ENCODE assay signal across 22 cellular contexts in genomic region chr20:17928211-17928611, GRCh38. TPM values are rescaled to one million over a fixed set of nuclear protein-coding genes. Genes with fewer than 3 reads are reported as not detected.
DNase-seq lines count a peak whose midpoint lies in the region; ATAC-seq and TF ChIP-seq lines count a peak whose summit lies in the region.
"Had no signal": no experiment of that assay in that cellular context is flagged by ENCODE, and none has a peak within 500 bp of the region (broad histone marks: within the 10 kb centered on the region; RNA-seq: fewer than 3 reads in every experiment).

No MANE protein-coding gene starts in this region.

- no peak overlapping the region for H3K27ac Mint-ChIP-seq in activated CD4-positive, alpha-beta memory T cell treated with anti-CD3 and anti-CD28 coated beads, Interleukin-2, amount 10 ng/mL, durations not matched to agents 7 days and 5 days
- H3K27ac Mint-ChIP-seq: activated CD4-positive, alpha-beta T cell treated with anti-CD3 and anti-CD28 coated beads, Interleukin-2, amount 10 ng/mL, durations not matched to agents 7 days and 5 days; activated naive CD8-positive, alpha-beta T cell treated with anti-CD3 and anti-CD28 coated beads, Interleukin-2, amount 50 U/mL, for 24 hours; naive B cell had no signal

- peak overlapping the region; percentile 26 to 47 for H3K27ac ChIP-seq in ascending aorta
- H3K27ac ChIP-seq in trophoblast cell (ENCODE audit: low read depth, low read length), result no peak overlapping the region
- H3K27ac ChIP-seq in upper lobe of left lung, result peak overlapping the region in 3 of 4 donors; percentile 59 to 72 (median 68)
- H3K27ac ChIP-seq: cardiac muscle cell, dorsolateral prefrontal cortex, ovary had no signal

- H2BK12ac ChIP-seq in trophoblast cell (ENCODE audit: low read length), result no peak overlapping the region

- H3K36me3 ChIP-seq in ascending aorta, result no peaks in the 10 kb centered on the region
- H3K36me3 ChIP-seq in trophoblast cell (ENCODE audit: control insufficient read depth in 1 of 2, insufficient read depth in 2 of 2, low read length in 2 of 2), result no peaks in the 10 kb centered on the region
- no peaks in the 10 kb centered on the region for H3K36me3 ChIP-seq in upper lobe of left lung
- H3K36me3 ChIP-seq: cardiac muscle cell, ovary had no signal

- no peak overlapping the region for H3K4me2 ChIP-seq in trophoblast cell (ENCODE audit: low read length)

- DNase-seq in ascending aorta (ENCODE audit: low spot score in 2 of 2), result peak in 1 of 2 donors; percentile 71
- DNase-seq in left ventricle myocardium superior, result no peak
- peak; percentile 94 to 95 for DNase-seq in trophoblast cell
- no peak for DNase-seq in upper lobe of left lung
- no peak for DNase-seq in activated CD4-positive, alpha-beta memory T cell treated with anti-CD3 and anti-CD28 coated beads, Interleukin-2, amount 10 ng/mL, durations not matched to agents 7 days and 5 days
- no peak for DNase-seq in NCI-H2196 (lab: John Stamatoyannopoulos, UW; ENCODE audit: unreplicated experiment)
- DNase-seq: activated CD4-positive, alpha-beta T cell treated with anti-CD3 and anti-CD28 coated beads, Interleukin-2, amount 10 ng/mL, durations not matched to agents 7 days and 5 days; activated CD8-positive, alpha-beta memory T cell treated with anti-CD3 and anti-CD28 coated beads, Interleukin-2, amount 50 U/mL, for 48 hours; activated effector memory CD4-positive, alpha-beta T cell treated with Interleukin-2 at 50 U/mL for 16 hours; activated naive CD8-positive, alpha-beta T cell treated with anti-CD3 and anti-CD28 coated beads, Interleukin-2, amount 50 U/mL, for 24 hours; AML-193; dorsolateral prefrontal cortex; EL; erythroblast; glutamatergic neuron; naive B cell; NCI-H1105; NCI-H2107; ovary; SHP77 had no signal

- no peak for TF ChIP-seq CTCF in ascending aorta (IDR thresholded peaks at IDR 0.05)
- TF ChIP-seq CTCF in upper lobe of left lung (IDR thresholded peaks at IDR 0.05), result no peak

- intact Hi-C loops in ascending aorta (cut with DNase I) (no loop called here), left ventricle myocardium superior (cut with micrococcal nuclease) (no loop called here)

- H3K9me3 ChIP-seq in ascending aorta, result no peaks in the 10 kb centered on the region
- peaks cover 3% of the 10 kb centered on the region for H3K9me3 ChIP-seq in trophoblast cell (ENCODE audit: insufficient read depth, low read depth, low read length)
- peaks cover 0 to 4% (median 2%) of the 10 kb centered on the region in 4 donors for H3K9me3 ChIP-seq in upper lobe of left lung
- H3K9me3 ChIP-seq: ovary had no signal

- CTCF ChIA-PET in activated CD4-positive, alpha-beta memory T cell treated with anti-CD3 and anti-CD28 coated beads, Interleukin-2, amount 10 ng/mL, durations not matched to agents 7 days and 5 days (lab: Charles Lee), result no interaction called here

- H3K14ac ChIP-seq in trophoblast cell (ENCODE audit: low read length), result no peak overlapping the region

- no peak overlapping the region for H3K18ac ChIP-seq in trophoblast cell (ENCODE audit: low read length)

- H3K9me3 Mint-ChIP-seq in activated CD4-positive, alpha-beta memory T cell treated with anti-CD3 and anti-CD28 coated beads, Interleukin-2, amount 10 ng/mL, durations not matched to agents 7 days and 5 days, result no peaks in the 10 kb centered on the region
- H3K9me3 Mint-ChIP-seq: activated CD4-positive, alpha-beta T cell treated with anti-CD3 and anti-CD28 coated beads, Interleukin-2, amount 10 ng/mL, durations not matched to agents 7 days and 5 days had no signal

- H3K9ac ChIP-seq in trophoblast cell (ENCODE audit: low read length), result no peak overlapping the region

- TF ChIP-seq POLR2A in upper lobe of left lung (IDR thresholded peaks at IDR 0.05), result no peak

- no peak overlapping the region for H2BK5ac ChIP-seq in trophoblast cell (ENCODE audit: low read depth, low read length, poor library complexity)

- H3K4me3 Mint-ChIP-seq in activated CD4-positive, alpha-beta memory T cell treated with anti-CD3 and anti-CD28 coated beads, Interleukin-2, amount 10 ng/mL, durations not matched to agents 7 days and 5 days, result no peak overlapping the region
- H3K4me3 Mint-ChIP-seq: activated CD4-positive, alpha-beta T cell treated with anti-CD3 and anti-CD28 coated beads, Interleukin-2, amount 10 ng/mL, durations not matched to agents 7 days and 5 days; activated naive CD8-positive, alpha-beta T cell treated with anti-CD3 and anti-CD28 coated beads, Interleukin-2, amount 50 U/mL, for 24 hours; naive B cell had no signal

- H3K79me1 ChIP-seq in trophoblast cell (ENCODE audit: low read length), result peaks cover 3% of the 10 kb centered on the region

- H3K23ac ChIP-seq in trophoblast cell (ENCODE audit: low read length), result no peak overlapping the region

- WGBS in trophoblast cell (ENCODE audit: extremely low coverage, insufficient coverage, insufficient read length), result no CpG with 5 or more reads among the region's 7 CpGs
- WGBS in upper lobe of left lung, 2 donors, result 78 to 80% methylated on average over 6 to 7 of the region's 7 CpGs

- H4K12ac ChIP-seq in trophoblast cell (ENCODE audit: low read depth, low read length), result no peak overlapping the region

- H3K79me2 ChIP-seq in trophoblast cell (ENCODE audit: control insufficient read depth, insufficient read depth, low read length, poor library complexity), result no peaks in the 10 kb centered on the region

- peak; percentile 82 for ATAC-seq in left ventricle myocardium superior
- peak in 1 of 2 donors; percentile 83 for ATAC-seq in upper lobe of left lung (ENCODE audit: low FRiP score in 2 of 2)
- ATAC-seq in GM21360 (IDR thresholded peaks at IDR 0.05; ENCODE audit: unreplicated experiment), result no peak
- ATAC-seq: activated naive CD8-positive, alpha-beta T cell treated with anti-CD3 and anti-CD28 coated beads, Interleukin-2, amount 50 U/mL, for 24 hours had no signal

- H3K27me3 ChIP-seq in ascending aorta (no peaks in the 10 kb centered on the region), trophoblast cell (ENCODE audit: insufficient read depth, low read length) (peaks cover 2% of the 10 kb centered on the region), upper lobe of left lung (no peaks in the 10 kb centered on the region)
- H3K27me3 ChIP-seq: cardiac muscle cell, ovary had no signal

- no peak overlapping the region for H3K4ac ChIP-seq in trophoblast cell (ENCODE audit: low read depth, low read length)

- H2AK5ac ChIP-seq in trophoblast cell (ENCODE audit: low read length), result no peak overlapping the region

- H2AFZ ChIP-seq in trophoblast cell (ENCODE audit: insufficient read depth, low read length, poor library complexity), result no peak overlapping the region

- no peak overlapping the region for H3K4me3 ChIP-seq in ascending aorta
- no peak overlapping the region for H3K4me3 ChIP-seq in trophoblast cell (ENCODE audit: low read depth, low read length)
- no peak overlapping the region for H3K4me3 ChIP-seq in upper lobe of left lung
- H3K4me3 ChIP-seq: cardiac muscle cell, dorsolateral prefrontal cortex, ovary had no signal

- H3K36me3 Mint-ChIP-seq in activated CD4-positive, alpha-beta memory T cell treated with anti-CD3 and anti-CD28 coated beads, Interleukin-2, amount 10 ng/mL, durations not matched to agents 7 days and 5 days (ENCODE audit: low read depth), result no peaks in the 10 kb centered on the region

- no peak overlapping the region for H4K91ac ChIP-seq in trophoblast cell (ENCODE audit: low read depth, low read length)

- H3K4me1 ChIP-seq in ascending aorta (peaks cover 0 to 7% of the 10 kb centered on the region in 2 donors), trophoblast cell (ENCODE audit: control insufficient read depth in 1 of 2, insufficient read depth in 2 of 2, low read length in 2 of 2) (peaks cover 11 to 15% of the 10 kb centered on the region in 2 experiments), upper lobe of left lung (peaks cover 0 to 20% (median 12%) of the 10 kb centered on the region in 4 donors)

- POLR2A ChIA-PET in activated CD4-positive, alpha-beta memory T cell treated with anti-CD3 and anti-CD28 coated beads, Interleukin-2, amount 10 ng/mL, durations not matched to agents 7 days and 5 days (lab: Charles Lee), result no interaction called here

- no peaks in the 10 kb centered on the region for H3K4me1 Mint-ChIP-seq in activated CD4-positive, alpha-beta memory T cell treated with anti-CD3 and anti-CD28 coated beads, Interleukin-2, amount 10 ng/mL, durations not matched to agents 7 days and 5 days
- H3K4me1 Mint-ChIP-seq: activated CD4-positive, alpha-beta T cell treated with anti-CD3 and anti-CD28 coated beads, Interleukin-2, amount 10 ng/mL, durations not matched to agents 7 days and 5 days; activated naive CD8-positive, alpha-beta T cell treated with anti-CD3 and anti-CD28 coated beads, Interleukin-2, amount 50 U/mL, for 24 hours had no signal

- peaks cover 16% of the 10 kb centered on the region for H3K27me3 Mint-ChIP-seq in activated CD4-positive, alpha-beta memory T cell treated with anti-CD3 and anti-CD28 coated beads, Interleukin-2, amount 10 ng/mL, durations not matched to agents 7 days and 5 days

- H4K8ac ChIP-seq in trophoblast cell (ENCODE audit: low read depth, low read length), result no peak overlapping the region

- no peak overlapping the region for H2BK120ac ChIP-seq in trophoblast cell (ENCODE audit: insufficient read depth, low read length, poor library complexity)

- no peak for TF ChIP-seq EP300 in upper lobe of left lung (IDR thresholded peaks at IDR 0.05)

RNA-seq across cellular contexts. Expression of gene SNX5, which starts 40.4 kb away (rescaled TPM):
- total RNA-seq in ascending aorta, result 32.7 TPM
- total RNA-seq in left ventricle myocardium superior, result 40.4 TPM
- 333 and 360 TPM in 2 replicates for polyA plus RNA-seq in trophoblast cell (2013)
- total RNA-seq in upper lobe of left lung, result 100 to 1,000 TPM in 4 of 6 donors, 10 to 100 TPM in 2; 72.0 to 177 (median 111) TPM
- total RNA-seq in activated CD4-positive, alpha-beta memory T cell treated with anti-CD3 and anti-CD28 coated beads, Interleukin-2, amount 10 ng/mL, durations not matched to agents 7 days and 5 days, result 100 to 1,000 TPM; 236 to 250 TPM

RNA-seq across cellular contexts. Expression of gene MGME1, which starts 40.6 kb away (rescaled TPM):
- 0.85 TPM for total RNA-seq in ascending aorta
- total RNA-seq in left ventricle myocardium superior, result 13.9 TPM
- polyA plus RNA-seq in trophoblast cell (2013), result 20.7 and 21.8 TPM in 2 replicates
- 10 to 100 TPM in 5 of 6 donors, 1 to 10 TPM in 1; 9.4 to 22.0 (median 13.3) TPM for total RNA-seq in upper lobe of left lung
- 10 to 100 TPM; 53.9 to 56.7 TPM for total RNA-seq in activated CD4-positive, alpha-beta memory T cell treated with anti-CD3 and anti-CD28 coated beads, Interleukin-2, amount 10 ng/mL, durations not matched to agents 7 days and 5 days

Comparison
In these comparisons a context has a peak if more than half of its experiments do, and no peak if none do; other contexts are left out.
1. DNase-seq: peak in trophoblast cell (2 of 2); none in left ventricle myocardium superior (single experiment), upper lobe of left lung (0 of 2), activated CD4-positive, alpha-beta memory T cell treated with anti-CD3 and anti-CD28 coated beads, Interleukin-2, amount 10 ng/mL, durations not matched to agents 7 days and 5 days (single experiment) and NCI-H2196 (single experiment).